Comparison of ENCODE assay signal across 19 cellular contexts in genomic region chr6:158204616-158205015, GRCh38. TPM values are rescaled to one million over a fixed set of nuclear protein-coding genes. Genes with fewer than 3 reads are reported as not detected.
DNase-seq lines count a peak whose midpoint lies in the region; ATAC-seq, FAIRE-seq and TF ChIP-seq lines count a peak whose summit lies in the region.
"Had no signal": no experiment of that assay in that cellular context is flagged by ENCODE, and none has a peak within 500 bp of the region (broad histone marks: within the 10 kb centered on the region; RNA-seq: fewer than 3 reads in every experiment).

No MANE protein-coding gene starts in this region.

- no peaks in the 10 kb centered on the region for H4K20me1 ChIP-seq in HepG2 (ENCODE audit: insufficient read depth, low read length)
- H4K20me1 ChIP-seq: BLaER1 treated with 17β-estradiol and CSF1 and Interleukin-3, amounts not matched to agents 10 nM and 100 nM had no signal

- H3K27me3 Mint-ChIP-seq in endodermal cell (ENCODE audit: insufficient read depth): peaks cover 3% of the 10 kb centered on the region
- H3K27me3 Mint-ChIP-seq in MCF 10A (ENCODE audit: insufficient read depth, unreplicated experiment): no peaks in the 10 kb centered on the region

- no peaks in the 10 kb centered on the region for H3K36me3 Mint-ChIP-seq in endodermal cell (ENCODE audit: low read depth)
- no peaks in the 10 kb centered on the region for H3K36me3 Mint-ChIP-seq in MCF 10A (ENCODE audit: insufficient read depth, unreplicated experiment)
- H3K36me3 Mint-ChIP-seq: CD14-positive monocyte had no signal

- H3K79me2 ChIP-seq in HepG2 (ENCODE audit: insufficient read depth, low read length): no peaks in the 10 kb centered on the region
- no peaks in the 10 kb centered on the region for H3K79me2 ChIP-seq in trophoblast cell (ENCODE audit: control insufficient read depth, insufficient read depth, low read length, poor library complexity)

- H2AK5ac ChIP-seq in trophoblast cell (ENCODE audit: low read length): no peak overlapping the region

- no peak overlapping the region for H3K23ac ChIP-seq in trophoblast cell (ENCODE audit: low read length)

- CTCF ChIA-PET in HepG2 (lab: Yijun Ruan, JAX; ENCODE audit: low intra/inter-chr PET ratio, low total read pairs): interaction anchor here (1.5 to 2.4 kb wide), 2 partner anchors 61 to 133 kb away, joined by 4 to 19 read pairs; no protein-coding TSS in a partner anchor
- CTCF ChIA-PET in MCF 10A (lab: Yijun Ruan, JAX): interaction anchor here (0.6 to 2.8 kb wide), 4 partner anchors 10 to 349 kb away, joined by 3 to 11 read pairs (median 4); no protein-coding TSS in a partner anchor

- H3K4me3 Mint-ChIP-seq in endodermal cell (no peak overlapping the region), MCF 10A (ENCODE audit: unreplicated experiment) (no peak overlapping the region)
- H3K4me3 Mint-ChIP-seq: CD14-positive monocyte; CD4-positive, alpha-beta T cell had no signal

- 67% methylated on average over 7 of the region's 7 CpGs for WGBS in HepG2 (ENCODE audit: low lambda C conversion rate)
- WGBS in right lobe of liver (ENCODE audit: insufficient coverage, low coverage, low lambda C conversion rate, missing lambda C conversion rate): 94% methylated on average over 7 of the region's 7 CpGs
- WGBS in endodermal cell (ENCODE audit: insufficient coverage in 1 of 2, insufficient read length in 1 of 2), 2 experiments: 84 to 86% methylated on average over 3 to 7 of the region's 7 CpGs
- no CpG with 5 or more reads among the region's 7 CpGs for WGBS in trophoblast cell (ENCODE audit: extremely low coverage, insufficient coverage, insufficient read length)

- no peaks in the 10 kb centered on the region for H3K36me3 ChIP-seq in HepG2 (replicated peaks in 1 of 2; ENCODE audit: control insufficient read depth in 1 of 2, insufficient read depth in 2 of 2, low read length in 2 of 2)
- H3K36me3 ChIP-seq in right lobe of liver: no peaks in the 10 kb centered on the region
- no peaks in the 10 kb centered on the region for H3K36me3 ChIP-seq in endodermal cell (ENCODE audit: control insufficient read depth, insufficient read depth, low read length)
- H3K36me3 ChIP-seq in trophoblast cell (ENCODE audit: control insufficient read depth in 1 of 2, insufficient read depth in 2 of 2, low read length in 2 of 2): no peaks in the 10 kb centered on the region
- H3K36me3 ChIP-seq: BE2C; BLaER1 treated with 17β-estradiol and CSF1 and Interleukin-3, amounts not matched to agents 10 nM and 100 nM had no signal

- H3K14ac ChIP-seq in trophoblast cell (ENCODE audit: low read length): no peak overlapping the region

- peaks cover 3% of the 10 kb centered on the region for H3K79me1 ChIP-seq in trophoblast cell (ENCODE audit: low read length)

- H3K4me1 Mint-ChIP-seq in endodermal cell: no peaks in the 10 kb centered on the region
- peaks cover 7% of the 10 kb centered on the region for H3K4me1 Mint-ChIP-seq in MCF 10A (ENCODE audit: insufficient read depth, unreplicated experiment)

- ATAC-seq in HepG2 (peak; percentile 13; the same call in 1 of the 3 replicates), right lobe of liver (no peak)

- H2BK120ac ChIP-seq in trophoblast cell (ENCODE audit: insufficient read depth, low read length, poor library complexity): no peak overlapping the region

- peaks cover 42% of the 10 kb centered on the region for H3K4me1 ChIP-seq in HepG2 (ENCODE audit: insufficient read depth, low read length)
- peaks cover 0 to 5% (median 0%) of the 10 kb centered on the region in 4 donors for H3K4me1 ChIP-seq in right lobe of liver
- no peaks in the 10 kb centered on the region for H3K4me1 ChIP-seq in endodermal cell (ENCODE audit: control insufficient read depth, insufficient read depth, low read length)
- peaks cover 4% of the 10 kb centered on the region in 2 experiments for H3K4me1 ChIP-seq in trophoblast cell (ENCODE audit: control insufficient read depth in 1 of 2, insufficient read depth in 2 of 2, low read length in 2 of 2)
- H3K4me1 ChIP-seq: BE2C had no signal

- intact Hi-C loops in HepG2 (cut with micrococcal nuclease; ENCODE audit: unreplicated experiment): loop anchor here (1.0 kb wide), 2 partner anchors 36 to 61 kb away; partner anchors contain the start of genes GTF2H5 and SERAC1
- intact Hi-C loops in right lobe of liver (cut with DNase I): no loop called here
- intact Hi-C loops in MCF 10A (cut with micrococcal nuclease): loop anchor here (2.0 kb wide), 1 partner anchor 72 kb away; no protein-coding TSS in a partner anchor

- no peak overlapping the region for H2BK12ac ChIP-seq in trophoblast cell (ENCODE audit: low read length)

- in situ Hi-C loops in HepG2 (cut with HindIII; ENCODE audit: extremely low pct_ligation_motif_present, low pct_unique_long_range_greater_than_20kb): loop anchor here (5.0 to 25.0 kb wide), 3 partner anchors 62 to 758 kb away; no protein-coding TSS in a partner anchor

- H3K27me3 ChIP-seq in HepG2 (ENCODE audit: control insufficient read depth in 1 of 2, insufficient read depth in 2 of 2, low read length in 2 of 2) (0 out of 5 replicates have a peak, but pooled peaks cover 0 to 6% of the 10 kb centered on the region in 2 experiments), right lobe of liver (no peaks in the 10 kb centered on the region), endodermal cell (ENCODE audit: control insufficient read depth, insufficient read depth, low read length, poor library complexity, severe bottlenecking) (no peaks in the 10 kb centered on the region), trophoblast cell (ENCODE audit: insufficient read depth, low read length) (no peaks in the 10 kb centered on the region)
- H3K27me3 ChIP-seq: BE2C; BLaER1 treated with 17β-estradiol and CSF1 and Interleukin-3, amounts not matched to agents 10 nM and 100 nM had no signal

- TF ChIP-seq POLR2A in HepG2 (IDR thresholded peaks at IDR 0.05; ENCODE audit: insufficient read depth in 1 of 2, low read depth in 2 of 2, low read length in 2 of 2) (no peak), right lobe of liver (IDR thresholded peaks at IDR 0.05) (no peak)

- H4K8ac ChIP-seq in trophoblast cell (ENCODE audit: low read depth, low read length): no peak overlapping the region

- POLR2A ChIA-PET in HepG2 (lab: Yijun Ruan, JAX) (no interaction called here), MCF 10A (lab: Yijun Ruan, JAX) (interaction anchor here (1.2 kb wide), 1 partner anchor 29 kb away, joined by 3 read pairs; no protein-coding TSS in a partner anchor)

- no peak overlapping the region for H3K18ac ChIP-seq in trophoblast cell (ENCODE audit: low read length)

- no peaks in the 10 kb centered on the region for H3K9me3 ChIP-seq in HepG2 (ENCODE audit: low read length)
- H3K9me3 ChIP-seq in right lobe of liver: no peaks in the 10 kb centered on the region
- no peaks in the 10 kb centered on the region for H3K9me3 ChIP-seq in endodermal cell (ENCODE audit: control insufficient read depth, low read length)
- no peaks in the 10 kb centered on the region for H3K9me3 ChIP-seq in trophoblast cell (ENCODE audit: insufficient read depth, low read depth, low read length)
- H3K9me3 ChIP-seq: BE2C had no signal

- BruUV-seq in HepG2 (replicated peaks; lab: Mats Ljungman, UMichigan) (no TSS peak), MCF 10A (replicated peaks; lab: Mats Ljungman, UMichigan) (no TSS peak)

- H3K9me3 Mint-ChIP-seq in endodermal cell: no peaks in the 10 kb centered on the region
- no peaks in the 10 kb centered on the region for H3K9me3 Mint-ChIP-seq in MCF 10A (ENCODE audit: unreplicated experiment)
- H3K9me3 Mint-ChIP-seq: CD4-positive, alpha-beta T cell had no signal

- no peak for TF ChIP-seq RAD21 in HepG2 (CRISPR knock-in tag; IDR thresholded peaks at IDR 0.05)

- H3K27ac ChIP-seq in HepG2 (ENCODE audit: extremely low read length, insufficient read depth, low read length) (no peak overlapping the region), right lobe of liver (no peak overlapping the region), endodermal cell (ENCODE audit: low read depth, low read length) (no peak overlapping the region), trophoblast cell (ENCODE audit: low read depth, low read length) (no peak overlapping the region)
- H3K27ac ChIP-seq: 22Rv1; BLaER1 treated with 17β-estradiol and CSF1 and Interleukin-3, amounts not matched to agents 10 nM and 100 nM had no signal

- H3K27ac Mint-ChIP-seq in endodermal cell (no peak overlapping the region), MCF 10A (ENCODE audit: low read depth, unreplicated experiment) (no peak overlapping the region)
- H3K27ac Mint-ChIP-seq: CD4-positive, alpha-beta T cell had no signal

- H3K4ac ChIP-seq in trophoblast cell (ENCODE audit: low read depth, low read length): no peak overlapping the region

- DNase-seq in HepG2 (ENCODE audit: low spot score): no peak
- no peak for DNase-seq in right lobe of liver
- DNase-seq in endodermal cell: peak; percentile 48
- peak; percentile 46 to 66 for DNase-seq in trophoblast cell
- DNase-seq in MCF 10A (ENCODE audit: unreplicated experiment): no peak
- DNase-seq in T1000 (lab: John Stamatoyannopoulos, UW): no peak
- DNase-seq in NCI-H69 (lab: John Stamatoyannopoulos, UW): no peak
- DNase-seq: AML-193; BE2C; CD4-positive, alpha-beta T cell; COR-L47; DMS79 treated with DMSO at 0.1 percent for 48 hours; GF-D8; GOT3 had no signal

- TF ChIP-seq EP300 in HepG2 (IDR thresholded peaks at IDR 0.05; ENCODE audit: low read depth in 2 of 2, low read length in 2 of 2): no peak
- TF ChIP-seq EP300 in HepG2 (CRISPR knock-in tag; IDR thresholded peaks at IDR 0.05; ENCODE audit: borderline replicate concordance): no peak

- H3K9ac ChIP-seq in HepG2 (ENCODE audit: insufficient read depth, low read depth, low read length): no peak overlapping the region
- H3K9ac ChIP-seq in endodermal cell (ENCODE audit: extremely low read depth, low read length, poor library complexity, severe bottlenecking): no peak overlapping the region
- no peak overlapping the region for H3K9ac ChIP-seq in trophoblast cell (ENCODE audit: low read length)
- H3K9ac ChIP-seq: BLaER1 treated with 17β-estradiol and CSF1 and Interleukin-3, amounts not matched to agents 10 nM and 100 nM had no signal

- H2AFZ ChIP-seq in HepG2 (ENCODE audit: low read length): no peak overlapping the region
- no peak overlapping the region for H2AFZ ChIP-seq in trophoblast cell (ENCODE audit: insufficient read depth, low read length, poor library complexity)

- no peak overlapping the region for H4K12ac ChIP-seq in trophoblast cell (ENCODE audit: low read depth, low read length)

- no peak overlapping the region for H3K4me3 ChIP-seq in HepG2 (replicated peaks in 1 of 3; ENCODE audit: insufficient read depth in 1 of 3, low read depth in 2 of 3, low read length in 3 of 3)
- no peak overlapping the region for H3K4me3 ChIP-seq in right lobe of liver
- H3K4me3 ChIP-seq in endodermal cell (ENCODE audit: low read length): no peak overlapping the region
- H3K4me3 ChIP-seq in trophoblast cell (ENCODE audit: low read depth, low read length): no peak overlapping the region
- H3K4me3 ChIP-seq: BLaER1 treated with 17β-estradiol and CSF1 and Interleukin-3, amounts not matched to agents 10 nM and 100 nM had no signal

- H2BK5ac ChIP-seq in trophoblast cell (ENCODE audit: low read depth, low read length, poor library complexity): no peak overlapping the region

- TF ChIP-seq CTCF in HepG2 (CRISPR knock-in tag; IDR thresholded peaks at IDR 0.05): no peak
- TF ChIP-seq CTCF in right lobe of liver (IDR thresholded peaks at IDR 0.05): no peak
- no peak for TF ChIP-seq CTCF in endodermal cell (conservative IDR thresholded peaks at IDR 0.05)
- TF ChIP-seq CTCF in MCF 10A (IDR thresholded peaks at IDR 0.05; ENCODE audit: unreplicated experiment): no peak

- H3K4me2 ChIP-seq in HepG2 (ENCODE audit: low read depth, low read length): peak overlapping the region; percentile 3; the same call in 1 of the 2 replicates
- H3K4me2 ChIP-seq in trophoblast cell (ENCODE audit: low read length): no peak overlapping the region
- H3K4me2 ChIP-seq: BLaER1 treated with 17β-estradiol and CSF1 and Interleukin-3, amounts not matched to agents 10 nM and 100 nM had no signal

- FAIRE-seq in HepG2 (lab: Jason Lieb, UNC): no peak
- FAIRE-seq: A204.1, GM18507 had no signal

- no peak overlapping the region for H4K91ac ChIP-seq in trophoblast cell (ENCODE audit: low read depth, low read length)

RNA-seq across cellular contexts. Expression of gene GTF2H5, which starts 36.5 kb away (rescaled TPM):
- total RNA-seq in HepG2 (2016; rRNA removed; fragmentation: Illumina TruSeq; extraction: Trizol): 45.9 and 68.0 TPM in 2 replicates
- total RNA-seq in HepG2 (2016; cell fraction: cytosol; rRNA removed; fragmentation: Illumina TruSeq; extraction: Trizol; ENCODE audit: low read depth): 28.7 and 36.7 TPM in 2 replicates
- 49.0 and 71.1 TPM in 2 replicates for total RNA-seq in HepG2 (2016; cell fraction: insoluble cytoplasmic fraction; rRNA removed; fragmentation: Illumina TruSeq; extraction: Trizol)
- 36.3 and 42.5 TPM in 2 replicates for total RNA-seq in HepG2 (2016; cell fraction: membrane; rRNA removed; fragmentation: Illumina TruSeq; extraction: Trizol)
- 15.2 and 16.4 TPM in 2 replicates for total RNA-seq in HepG2 (2016; cell fraction: nucleus; rRNA removed; fragmentation: Illumina TruSeq; extraction: Trizol)
- 5.0 and 7.4 TPM in 2 replicates for polyA plus RNA-seq in HepG2 (2011; rRNA removed)
- 3.1 and 4.2 TPM in 2 replicates for polyA plus RNA-seq in HepG2 (2011; cell fraction: cytosol; rRNA removed)
- polyA plus RNA-seq in HepG2 (2011; cell fraction: nucleus; rRNA removed): 1.3 and 1.5 TPM in 2 replicates
- polyA plus RNA-seq in HepG2 (2012): 12.3 and 19.5 TPM in 2 replicates
- polyA plus RNA-seq in HepG2 (2016; cell fraction: cytosol; fragmentation: Illumina TruSeq; extraction: Trizol; ENCODE audit: low read depth): 33.3 and 41.1 TPM in 2 replicates
- 68.1 and 71.8 TPM in 2 replicates for polyA plus RNA-seq in HepG2 (2016; cell fraction: insoluble cytoplasmic fraction; fragmentation: Illumina TruSeq; extraction: Trizol; ENCODE audit: low read depth)
- 37.1 and 41.1 TPM in 2 replicates for polyA plus RNA-seq in HepG2 (2016; cell fraction: membrane; fragmentation: Illumina TruSeq; extraction: Trizol; ENCODE audit: low read depth)
- 29.2 and 31.1 TPM in 2 replicates for polyA plus RNA-seq in HepG2 (2016; cell fraction: nucleus; fragmentation: Illumina TruSeq; extraction: Trizol; ENCODE audit: insufficient read depth, low read depth)
- 1.1 TPM in 2 replicates for polyA minus RNA-seq in HepG2 (2011; rRNA and poly(A)+ RNA removed; ENCODE audit: low replicate concordance)
- polyA minus RNA-seq in HepG2 (2011; cell fraction: cytosol; rRNA and poly(A)+ RNA removed): 0.89 and 1.4 TPM in 2 replicates
- 2.1 and 2.6 TPM in 2 replicates for polyA minus RNA-seq in HepG2 (2011; cell fraction: nucleus; rRNA and poly(A)+ RNA removed)
- total RNA-seq in right lobe of liver: 10 to 100 TPM in 4 of 6 experiments, 1 to 10 TPM in 2; 3.4 to 16.3 (median 11.8) TPM
- 10 to 100 TPM; 31.3 to 41.6 TPM for total RNA-seq in endodermal cell
- 24.2 TPM for polyA plus RNA-seq in endodermal cell (2013, experiment 1 of 2)
- 23.0 TPM for polyA plus RNA-seq in endodermal cell (2013, experiment 2 of 2)
- 35.9 and 37.4 TPM in 2 replicates for polyA plus RNA-seq in trophoblast cell (2013)
- total RNA-seq in MCF 10A (2022): 29.5 and 36.8 TPM in 2 replicates

RNA-seq across cellular contexts. Expression of gene SERAC1, which starts 36.6 kb away (rescaled TPM):
- total RNA-seq in HepG2 (2016; rRNA removed; fragmentation: Illumina TruSeq; extraction: Trizol) (8.1 and 9.6 TPM in 2 replicates), right lobe of liver (1 to 10 TPM; 3.0 to 5.1 (median 4.4) TPM), endodermal cell (10 to 100 TPM; 15.1 to 19.4 TPM), MCF 10A (2022) (5.3 and 7.4 TPM in 2 replicates)
- 1.6 and 2.3 TPM in 2 replicates for total RNA-seq in HepG2 (2016; cell fraction: cytosol; rRNA removed; fragmentation: Illumina TruSeq; extraction: Trizol; ENCODE audit: low read depth)
- total RNA-seq in HepG2 (2016; cell fraction: insoluble cytoplasmic fraction; rRNA removed; fragmentation: Illumina TruSeq; extraction: Trizol): 7.7 and 9.8 TPM in 2 replicates
- total RNA-seq in HepG2 (2016; cell fraction: membrane; rRNA removed; fragmentation: Illumina TruSeq; extraction: Trizol): 3.9 and 4.2 TPM in 2 replicates
- total RNA-seq in HepG2 (2016; cell fraction: nucleus; rRNA removed; fragmentation: Illumina TruSeq; extraction: Trizol): 7.4 and 8.9 TPM in 2 replicates
- 4.5 and 5.5 TPM in 2 replicates for polyA plus RNA-seq in HepG2 (2011; rRNA removed)
- 2.2 and 4.5 TPM in 2 replicates for polyA plus RNA-seq in HepG2 (2011; cell fraction: cytosol; rRNA removed)
- polyA plus RNA-seq in HepG2 (2011; cell fraction: nucleus; rRNA removed): 4.5 and 5.0 TPM in 2 replicates
- polyA plus RNA-seq in HepG2 (2012): 5.7 and 6.2 TPM in 2 replicates
- 0.77 and 0.81 TPM in 2 replicates for polyA plus RNA-seq in HepG2 (2016; cell fraction: cytosol; fragmentation: Illumina TruSeq; extraction: Trizol; ENCODE audit: low read depth)
- polyA plus RNA-seq in HepG2 (2016; cell fraction: insoluble cytoplasmic fraction; fragmentation: Illumina TruSeq; extraction: Trizol; ENCODE audit: low read depth): 6.7 and 7.8 TPM in 2 replicates
- polyA plus RNA-seq in HepG2 (2016; cell fraction: membrane; fragmentation: Illumina TruSeq; extraction: Trizol; ENCODE audit: low read depth): 2.3 TPM in 2 replicates
- polyA plus RNA-seq in HepG2 (2016; cell fraction: nucleus; fragmentation: Illumina TruSeq; extraction: Trizol; ENCODE audit: insufficient read depth, low read depth): 10.6 and 11.6 TPM in 2 replicates
- polyA minus RNA-seq in HepG2 (2011; rRNA and poly(A)+ RNA removed; ENCODE audit: low replicate concordance): 1.2 and 2.3 TPM in 2 replicates
- polyA minus RNA-seq in HepG2 (2011; cell fraction: cytosol; rRNA and poly(A)+ RNA removed): 3.6 and 3.9 TPM in 2 replicates
- 9.7 and 11.6 TPM in 2 replicates for polyA minus RNA-seq in HepG2 (2011; cell fraction: nucleus; rRNA and poly(A)+ RNA removed)
- 17.6 TPM for polyA plus RNA-seq in endodermal cell (2013, experiment 1 of 2)
- 17.1 TPM for polyA plus RNA-seq in endodermal cell (2013, experiment 2 of 2)
- 4.9 and 5.2 TPM in 2 replicates for polyA plus RNA-seq in trophoblast cell (2013)

Comparison
In these comparisons a context has a peak if more than half of its experiments do, and no peak if none do; other contexts are left out.
1. intact Hi-C loops: an anchor here in HepG2 (1.0 kb wide) and MCF 10A (2.0 kb wide); none called in right lobe of liver.
2. DNase-seq: peak in endodermal cell (single experiment) and trophoblast cell (2 of 2); none in HepG2 (single experiment), right lobe of liver (0 of 3), MCF 10A (single experiment), T1000 (single experiment) and NCI-H69 (single experiment).